In genomic region chrX:45894864-45895645, GRCh38 we compare ENCODE assay signal across 9 cellular contexts.
"Had no signal": no experiment of that assay in that cellular context is flagged by ENCODE, and none has a peak within 500 bp of the region (broad histone marks: within the 10 kb centered on the region; RNA-seq: fewer than 3 reads in every experiment).

No MANE protein-coding gene starts in this region.

- H3K4me3 ChIP-seq: GM23338 had no signal

- H3K36me3 Mint-ChIP-seq: IgD-negative memory B cell had no signal

- H3K9me3 Mint-ChIP-seq: GM23338 had no signal

- H3K27ac ChIP-seq: HL-60 had no signal

- H3K27ac Mint-ChIP-seq: GM23338, H9, IgD-negative memory B cell had no signal

- H3K4me1 Mint-ChIP-seq: H9, IgD-negative memory B cell had no signal

- FAIRE-seq: H1, H54, HTR-8/SVneo had no signal

- ATAC-seq: GM23338 had no signal

- H3K4me3 Mint-ChIP-seq: GM23338, H9, IgD-negative memory B cell had no signal

- H2AFZ ChIP-seq: GM23338 had no signal

- DNase-seq: H9, HCEC 1CT, KBM-7 had no signal

- H3K4me2 ChIP-seq: GM23338 had no signal
